29 cellular contexts compared by ENCODE assay signal in the genomic region with DNA sequence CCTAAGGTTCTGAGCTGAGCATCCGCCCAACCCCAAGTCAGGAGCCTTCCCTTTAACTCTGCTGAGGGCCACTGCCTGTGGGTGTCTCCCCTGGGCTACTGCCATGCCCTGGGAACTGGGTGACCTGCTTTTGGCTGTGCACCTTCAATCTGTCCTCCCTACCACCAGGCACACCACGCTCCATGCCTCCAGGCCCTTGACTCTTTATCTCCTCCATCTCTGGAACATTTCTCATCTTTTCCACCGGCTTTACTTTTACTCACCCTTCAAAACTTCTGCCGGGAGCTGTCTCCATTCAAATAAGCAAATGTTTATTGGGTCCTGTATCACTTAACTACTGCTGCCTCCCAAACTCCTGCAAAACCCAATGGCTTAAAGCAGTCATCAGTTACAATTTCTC.
"Had no signal": no experiment of that assay in that cellular context is flagged by ENCODE, and none has a peak within 500 bp of the region (broad histone marks: within the 10 kb centered on the region; RNA-seq: fewer than 3 reads in every experiment).

No MANE protein-coding gene starts in this region.

- H3K79me2 ChIP-seq: hepatocyte had no signal

- H3K9me3 ChIP-seq: left lung, lower lobe of right lung, neutrophil, ovary, prostate gland, suprapubic skin, thoracic aorta, tibial artery, uterus had no signal

- H3K4me3 Mint-ChIP-seq: naive thymus-derived CD8-positive, alpha-beta T cell; nephron; neural crest cell; stimulated activated effector memory CD8-positive, alpha-beta T cell treated with anti-CD3 and anti-CD28 coated beads, Interleukin-12 subunit alpha, Interleukin-12 subunit beta, amount 100 ng/mL, for 72 hours; stimulated activated naive CD8-positive, alpha-beta T cell treated with anti-CD3 and anti-CD28 coated beads, Interleukin-15, Interleukin-2, amounts not matched to agents 100 ng/mL and 50 ng/mL, for 24 hours; type B pancreatic cell had no signal

- H3K36me3 Mint-ChIP-seq: naive thymus-derived CD8-positive, alpha-beta T cell; stimulated activated effector memory CD8-positive, alpha-beta T cell treated with anti-CD3 and anti-CD28 coated beads, Interleukin-12 subunit alpha, Interleukin-12 subunit beta, amount 100 ng/mL, for 72 hours had no signal

- DNase-seq: kidney glomerular epithelial cell; left cardiac atrium; left lung; lower lobe of right lung; mammary epithelial cell; mesenchymal stem cell; naive thymus-derived CD8-positive, alpha-beta T cell; occipital lobe; ovary; posterior cingulate gyrus; retina; right cardiac atrium; stimulated activated CD4-positive, alpha-beta T cell treated with anti-CD3 and anti-CD28 coated beads, Interleukin-4, amount 100 ng/mL, for 24 hours; stimulated activated naive CD4-positive, alpha-beta T cell; tibial artery; uterus had no signal

- ATAC-seq: left cardiac atrium; left lung; lower lobe of right lung; naive thymus-derived CD8-positive, alpha-beta T cell; right cardiac atrium; sciatic nerve; stimulated activated effector memory CD8-positive, alpha-beta T cell treated with anti-CD3 and anti-CD28 coated beads, Interleukin-12 subunit alpha, Interleukin-12 subunit beta, amount 100 ng/mL, for 72 hours had no signal

- H3K27ac ChIP-seq: hepatocyte, left lung, lower lobe of right lung, neutrophil, ovary, prostate gland, skin epidermis, suprapubic skin, thoracic aorta, tibial artery, uterus had no signal

- H3K36me3 ChIP-seq: left lung, lower lobe of right lung, neutrophil, ovary, prostate gland, suprapubic skin, thoracic aorta, tibial artery, uterus had no signal

- H3K4me2 ChIP-seq: hepatocyte had no signal

- H3K27me3 Mint-ChIP-seq: stimulated activated naive CD8-positive, alpha-beta T cell treated with anti-CD3 and anti-CD28 coated beads, Interleukin-15, Interleukin-2, amounts not matched to agents 100 ng/mL and 50 ng/mL, for 24 hours; type B pancreatic cell had no signal

- FAIRE-seq: keratinocyte had no signal

- H2AFZ ChIP-seq: hepatocyte had no signal

- H3K27ac Mint-ChIP-seq: naive thymus-derived CD8-positive, alpha-beta T cell; nephron; stimulated activated effector memory CD8-positive, alpha-beta T cell treated with anti-CD3 and anti-CD28 coated beads, Interleukin-12 subunit alpha, Interleukin-12 subunit beta, amount 100 ng/mL, for 72 hours; stimulated activated naive CD8-positive, alpha-beta T cell treated with anti-CD3 and anti-CD28 coated beads, Interleukin-15, Interleukin-2, amounts not matched to agents 100 ng/mL and 50 ng/mL, for 24 hours; type B pancreatic cell had no signal

- H3K27me3 ChIP-seq: hepatocyte, left lung, neutrophil, ovary, suprapubic skin, tibial artery, uterus had no signal

- H3K4me1 ChIP-seq: left lung, lower lobe of right lung, prostate gland, tibial artery, uterus had no signal

- H3K4me1 Mint-ChIP-seq: naive thymus-derived CD8-positive, alpha-beta T cell; nephron; stimulated activated effector memory CD8-positive, alpha-beta T cell treated with anti-CD3 and anti-CD28 coated beads, Interleukin-12 subunit alpha, Interleukin-12 subunit beta, amount 100 ng/mL, for 72 hours had no signal

- H3K4me3 ChIP-seq: hepatocyte, left lung, lower lobe of right lung, ovary, prostate gland, skin epidermis, suprapubic skin, thoracic aorta, tibial artery, uterus had no signal

- H3K9me3 Mint-ChIP-seq: naive thymus-derived CD8-positive, alpha-beta T cell; nephron; neural crest cell; stimulated activated effector memory CD8-positive, alpha-beta T cell treated with anti-CD3 and anti-CD28 coated beads, Interleukin-12 subunit alpha, Interleukin-12 subunit beta, amount 100 ng/mL, for 72 hours; stimulated activated naive CD8-positive, alpha-beta T cell treated with anti-CD3 and anti-CD28 coated beads, Interleukin-15, Interleukin-2, amounts not matched to agents 100 ng/mL and 50 ng/mL, for 24 hours; type B pancreatic cell had no signal
